ENCODE assay signal across 1 cellular context in genomic region chr3:52218454-52218853, GRCh38.
TF ChIP-seq lines count a peak whose summit lies in the region.

No MANE protein-coding gene starts in this region.

TF ChIP-seq in HCT116, 20 proteins besides CTCF, POLR2A, EP300 and RAD21:
- TF ChIP-seq REST (IDR thresholded peaks at IDR 0.05; ENCODE audit: low read depth) (no peak), SIN3A (IDR thresholded peaks at IDR 0.05; ENCODE audit: low read depth) (no peak), MAX (IDR thresholded peaks at IDR 0.05) (no peak), EZH2 (IDR thresholded peaks at IDR 0.05) (no peak), SRF (IDR thresholded peaks at IDR 0.05; ENCODE audit: low read depth) (no peak), ZBTB33 (IDR thresholded peaks at IDR 0.05; ENCODE audit: extremely low read depth, insufficient replicate concordance, low read length) (no peak), POLR2AphosphoS5 (IDR thresholded peaks at IDR 0.05; ENCODE audit: low read depth, low read length) (no peak), FOSL1 (IDR thresholded peaks at IDR 0.05; ENCODE audit: low read depth) (no peak), ZFX (IDR thresholded peaks at IDR 0.05) (no peak), EZH2phosphoT487 (IDR thresholded peaks at IDR 0.05; ENCODE audit: borderline replicate concordance) (no peak), CBX3 (IDR thresholded peaks at IDR 0.05; ENCODE audit: low read depth) (no peak), YY1 (IDR thresholded peaks at IDR 0.05; ENCODE audit: extremely low read depth, insufficient replicate concordance, low read depth, low read length) (no peak), ATF3 (IDR thresholded peaks at IDR 0.05) (no peak), ELF1 (IDR thresholded peaks at IDR 0.05; ENCODE audit: borderline replicate concordance, low read depth) (no peak), ZNF274 (IDR thresholded peaks at IDR 0.05; ENCODE audit: low read depth, low read length) (no peak), CEBPB (IDR thresholded peaks at IDR 0.05; ENCODE audit: low read depth) (no peak), TCF7L2 (IDR thresholded peaks at IDR 0.05; ENCODE audit: borderline replicate concordance, extremely low read depth, insufficient read depth, insufficient read length) (no peak), JUND (IDR thresholded peaks at IDR 0.05) (no peak), EGR1 (IDR thresholded peaks at IDR 0.05; ENCODE audit: low read depth) (no peak), SP1 (IDR thresholded peaks at IDR 0.05; ENCODE audit: low read depth) (no peak)
